Comparison of ENCODE assay signal across 21 cellular contexts in genomic region chr9:130598188-130598587, GRCh38.
"Had no signal": no experiment of that assay in that cellular context is flagged by ENCODE, and none has a peak within 500 bp of the region (broad histone marks: within the 10 kb centered on the region; RNA-seq: fewer than 3 reads in every experiment).

No MANE protein-coding gene starts in this region.

- H3K4me2 ChIP-seq: neural progenitor cell, smooth muscle cell had no signal

- FAIRE-seq: endometrium, frontal cortex had no signal

- H3K9ac ChIP-seq: neural progenitor cell had no signal

- DNase-seq: effector memory CD4-positive, alpha-beta T cell; heart left ventricle; hippocampal formation; islet precursor cell; left lung; mesenchymal stem cell; midbrain; nucleus accumbens; ovary; right cardiac atrium; stimulated activated CD4-positive, alpha-beta T cell treated with anti-CD3 and anti-CD28 coated beads, Interleukin-2, amount 100 ng/mL, for 48 hours; stimulated activated naive CD4-positive, alpha-beta T cell treated with Interleukin-2 at 50 U/mL for 16 hours; thyroid gland; upper lobe of left lung; uterus had no signal

- H3K27me3 ChIP-seq: heart left ventricle, left lung, neural progenitor cell, ovary, suprapubic skin, thyroid gland, upper lobe of left lung, uterus had no signal

- H2AFZ ChIP-seq: neural progenitor cell had no signal

- H3K4me1 ChIP-seq: left lung, neural progenitor cell, suprapubic skin, uterus had no signal

- H3K9me3 ChIP-seq: heart left ventricle, left lung, ovary, suprapubic skin, thyroid gland, upper lobe of left lung, uterus had no signal

- H3K27ac ChIP-seq: heart left ventricle, left lung, neural progenitor cell, ovary, suprapubic skin, thyroid gland, upper lobe of left lung, uterus had no signal

- H3K4me3 ChIP-seq: heart left ventricle, left lung, lung, neural progenitor cell, ovary, smooth muscle cell, suprapubic skin, thyroid gland, upper lobe of left lung, uterus had no signal

- H3K36me3 ChIP-seq: ovary, uterus had no signal
